Comparison of ENCODE assay signal across 21 cellular contexts in the genomic region with DNA sequence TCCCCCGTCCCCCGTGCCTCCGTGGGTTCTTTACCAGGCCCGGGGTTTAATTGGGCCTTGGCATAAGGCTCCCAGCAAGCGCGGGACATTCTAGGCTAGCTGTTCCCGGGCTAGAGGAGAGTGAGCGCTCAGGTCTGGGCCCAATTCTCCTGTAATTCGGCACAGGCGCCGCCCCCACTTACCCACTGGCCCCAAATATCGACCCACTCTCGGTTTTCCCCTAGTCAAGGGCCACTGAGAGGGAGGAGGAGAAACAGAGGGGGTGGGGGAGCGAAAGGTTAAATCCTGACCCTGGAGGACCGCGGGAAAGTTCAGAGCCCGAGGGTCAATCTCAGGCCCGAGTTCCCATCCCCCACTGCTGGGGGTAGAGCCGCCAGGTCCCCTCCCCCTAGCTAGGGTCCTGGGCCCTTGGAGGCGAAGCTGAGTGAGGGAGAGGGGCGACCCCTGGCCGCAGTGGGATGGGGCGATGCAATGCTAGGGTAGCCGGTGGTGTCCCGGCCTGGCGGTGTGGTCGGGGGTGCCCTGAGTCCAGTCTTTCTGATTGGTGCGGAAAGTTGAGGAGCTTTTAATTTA. TPM values are rescaled to one million over a fixed set of nuclear protein-coding genes. Genes with fewer than 3 reads are reported as not detected.
DNase-seq lines count a peak whose midpoint lies in the region; ATAC-seq and TF ChIP-seq lines count a peak whose summit lies in the region.
"Had no signal": no experiment of that assay in that cellular context is flagged by ENCODE, and none has a peak within 500 bp of the region (broad histone marks: within the 10 kb centered on the region; RNA-seq: fewer than 3 reads in every experiment).

No MANE protein-coding gene starts in this region.

- H3K27ac ChIP-seq in left ventricle myocardium inferior (replicated peaks) (no peak overlapping the region), spleen (no peak overlapping the region)
- H3K27ac ChIP-seq: tibial artery had no signal

- H3K4me1 ChIP-seq in left ventricle myocardium inferior (peaks cover 16% of the 10 kb centered on the region), spleen (peaks cover 2 to 35% (median 21%) of the 10 kb centered on the region in 6 donors)

- no peaks in the 10 kb centered on the region for H3K9me3 Mint-ChIP-seq in WTC11
- H3K9me3 Mint-ChIP-seq in progenitor cell of endocrine pancreas (ENCODE audit: low read depth) = peaks cover 6% of the 10 kb centered on the region
- H3K9me3 Mint-ChIP-seq: CD8-positive, alpha-beta T cell; stimulated activated effector memory CD8-positive, alpha-beta T cell treated with anti-CD3 and anti-CD28 coated beads, Interleukin-12 subunit alpha, Interleukin-12 subunit beta, amount 100 ng/mL, for 72 hours had no signal

- H3K4me3 ChIP-seq in left ventricle myocardium inferior = no peak overlapping the region
- H3K4me3 ChIP-seq in spleen = peak overlapping the region in 1 of 8 donors; percentile 3
- H3K4me3 ChIP-seq: lung, tibial artery had no signal

- no peaks in the 10 kb centered on the region for H3K9me3 ChIP-seq in left ventricle myocardium inferior (replicated peaks)
- peaks cover 0 to 17% (median 0%) of the 10 kb centered on the region in 8 donors for H3K9me3 ChIP-seq in spleen

- no peak for TF ChIP-seq POLR2A in spleen (IDR thresholded peaks at IDR 0.05)

- H3K27me3 ChIP-seq in left ventricle myocardium inferior (ENCODE audit: low read depth) = peaks cover 100% of the 10 kb centered on the region
- H3K27me3 ChIP-seq in spleen (replicated peaks in 1 of 7) = peaks cover 22 to 100% (median 100%) of the 10 kb centered on the region in 7 donors

- DNase-seq in GM13977 (ENCODE audit: low spot score) (peak; percentile 17), WTC11 (ENCODE audit: low spot score) (peak; percentile 68), iPS-NIHi11 (ENCODE audit: low spot score) (peak; percentile 61), progenitor cell of endocrine pancreas (ENCODE audit: low spot score, unreplicated experiment) (no peak), left ventricle myocardium inferior (no peak), T-helper 2 cell (no peak), spleen (no peak)
- no peak for DNase-seq in stimulated activated CD4-positive, alpha-beta T cell treated with anti-CD3 and anti-CD28 coated beads, Interleukin-2, amount 100 ng/mL, for 24 hours
- DNase-seq: activated naive CD8-positive, alpha-beta T cell treated with anti-CD3 and anti-CD28 coated beads for 36 hours; CD8-positive, alpha-beta T cell; NCI-H1436; NCI-H2171; NCI-H69; tibial artery had no signal

- H3K36me3 ChIP-seq in left ventricle myocardium inferior = no peaks in the 10 kb centered on the region
- no peaks in the 10 kb centered on the region for H3K36me3 ChIP-seq in spleen
- H3K36me3 ChIP-seq: tibial artery had no signal

- in situ Hi-C loops in GM13977 (cut with MboI; ENCODE audit: low pct_unique_long_range_greater_than_20kb, low sequenced_read_pairs, unreplicated experiment) = no loop called here

- no peak for TF ChIP-seq CTCF in GM13977 (IDR thresholded peaks at IDR 0.05; ENCODE audit: extremely low read depth, insufficient read depth, missing control alignments)
- no peak for TF ChIP-seq CTCF in WTC11 (IDR thresholded peaks at IDR 0.05)
- no peak for TF ChIP-seq CTCF in progenitor cell of endocrine pancreas (IDR thresholded peaks at IDR 0.05; ENCODE audit: unreplicated experiment)
- TF ChIP-seq CTCF in left ventricle myocardium inferior (IDR thresholded peaks at IDR 0.05; ENCODE audit: borderline replicate concordance) = no peak
- no peak for TF ChIP-seq CTCF in spleen (IDR thresholded peaks at IDR 0.05 in 8 of 11, conservative IDR thresholded peaks at IDR 0.05 in 3 of 11)

- H3K4me1 Mint-ChIP-seq in WTC11 = peaks cover 94% of the 10 kb centered on the region
- peaks cover 48% of the 10 kb centered on the region for H3K4me1 Mint-ChIP-seq in progenitor cell of endocrine pancreas (ENCODE audit: low read depth)

- H3K27ac Mint-ChIP-seq in WTC11 (no peak overlapping the region), progenitor cell of endocrine pancreas (peak overlapping the region; percentile 64)
- H3K27ac Mint-ChIP-seq: activated naive CD8-positive, alpha-beta T cell treated with anti-CD3 and anti-CD28 coated beads for 36 hours; CD8-positive, alpha-beta T cell; stimulated activated effector memory CD8-positive, alpha-beta T cell treated with anti-CD3 and anti-CD28 coated beads, Interleukin-12 subunit alpha, Interleukin-12 subunit beta, amount 100 ng/mL, for 72 hours had no signal

- ATAC-seq in WTC11 = peak; percentile 67
- ATAC-seq: CD8-positive, alpha-beta T cell; HCT116; sciatic nerve; stimulated activated effector memory CD8-positive, alpha-beta T cell treated with anti-CD3 and anti-CD28 coated beads, Interleukin-12 subunit alpha, Interleukin-12 subunit beta, amount 100 ng/mL, for 72 hours had no signal

- H3K27me3 Mint-ChIP-seq in WTC11 (ENCODE audit: low read depth) (peaks cover 99% of the 10 kb centered on the region), progenitor cell of endocrine pancreas (no peaks in the 10 kb centered on the region)

- POLR2A ChIA-PET in WTC11 (lab: Charles Lee) = interaction anchor here (1.0 to 3.0 kb wide), 4 partner anchors 8 to 96 kb away, joined by 3 to 28 read pairs (median 6); no protein-coding TSS in a partner anchor

- H3K36me3 Mint-ChIP-seq in WTC11 = peaks cover 41% of the 10 kb centered on the region
- peaks cover 17% of the 10 kb centered on the region for H3K36me3 Mint-ChIP-seq in progenitor cell of endocrine pancreas (ENCODE audit: insufficient read depth)
- H3K36me3 Mint-ChIP-seq: CD8-positive, alpha-beta T cell had no signal

- peak overlapping the region; percentile 67 for H3K4me3 Mint-ChIP-seq in WTC11
- no peak overlapping the region for H3K4me3 Mint-ChIP-seq in progenitor cell of endocrine pancreas (ENCODE audit: low read depth)
- H3K4me3 Mint-ChIP-seq: CD8-positive, alpha-beta T cell; stimulated activated effector memory CD8-positive, alpha-beta T cell treated with anti-CD3 and anti-CD28 coated beads, Interleukin-12 subunit alpha, Interleukin-12 subunit beta, amount 100 ng/mL, for 72 hours had no signal

- 4 to 15% (median 8%) methylated on average over 22 to 28 of the region's 28 CpGs for WGBS in spleen, 5 donors

- intact Hi-C loops in left ventricle myocardium inferior (cut with micrococcal nuclease) (no loop called here), spleen (cut with DNase I; ENCODE audit: low total_unique reads) (no loop called here)

- CTCF ChIA-PET in WTC11 (lab: Charles Lee) = interaction anchor here (1.1 to 5.0 kb wide), 7 partner anchors 12 to 63 kb away, joined by 3 to 104 read pairs (median 3); partner anchors contain the start of gene ONECUT1

TF ChIP-seq in WTC11, 78 proteins besides CTCF, POLR2A, EP300 and RAD21 (continues in another document):
- TF ChIP-seq E2F5 (CRISPR knock-in tag; IDR thresholded peaks at IDR 0.05) (peak; percentile 47; the same call in 1 of the 2 replicates), JUN (CRISPR knock-in tag; IDR thresholded peaks at IDR 0.05) (no peak), NR1H2 (CRISPR knock-in tag; IDR thresholded peaks at IDR 0.05) (no peak), ZNF532 (CRISPR knock-in tag; IDR thresholded peaks at IDR 0.05; ENCODE audit: borderline replicate concordance) (no peak), ZSCAN18 (CRISPR knock-in tag; IDR thresholded peaks at IDR 0.05) (no peak)

RNA-seq across cellular contexts. Expression of gene ONECUT1, which starts 8.5 kb away (rescaled TPM):
- total RNA-seq in WTC11 (2021) (33.8 to 39.3 TPM (median 35.9 TPM) in 3 replicates), progenitor cell of endocrine pancreas (304 and 341 TPM in 2 replicates), left ventricle myocardium inferior (not detected), spleen (not detected)
- polyA plus RNA-seq in spleen = not detected
- total RNA-seq: activated naive CD8-positive, alpha-beta T cell treated with anti-CD3 and anti-CD28 coated beads for 36 hours; CD8-positive, alpha-beta T cell; fibroblast of lung; MCF 10A; osteocyte; sciatic nerve had no signal
- polyA plus RNA-seq: fibroblast of lung, lung had no signal

Comparison
In these comparisons a context has a peak if more than half of its experiments do, and no peak if none do; other contexts are left out.
1. DNase-seq: peak in GM13977 (single experiment), WTC11 (single experiment) and iPS-NIHi11 (single experiment); none in progenitor cell of endocrine pancreas (single experiment), left ventricle myocardium inferior (single experiment), T-helper 2 cell (0 of 5), stimulated activated CD4-positive, alpha-beta T cell treated with anti-CD3 and anti-CD28 coated beads, Interleukin-2, amount 100 ng/mL, for 24 hours (0 of 2) and spleen (single experiment).
2. RNA of gene ONECUT1, which starts 8.5 kb away (total RNA-seq): 304 to 341 TPM in progenitor cell of endocrine pancreas and 33.8 to 39.3 TPM in WTC11; not detected in left ventricle myocardium inferior (single experiment) and not detected in spleen; every median in the first group is over 10 times any median in the second.